Comparison of ENCODE assay signal across 15 cellular contexts in genomic region chr6:4599924-4600323, GRCh38.
A peak's percentile ranks its signal among the peaks of the same experiment; 100 is the strongest.
DNase-seq lines count a peak whose midpoint lies in the region; ATAC-seq and TF ChIP-seq lines count a peak whose summit lies in the region.
"Had no signal": no experiment of that assay in that cellular context is flagged by ENCODE, and none has a peak within 500 bp of the region (broad histone marks: within the 10 kb centered on the region; RNA-seq: fewer than 3 reads in every experiment).

No MANE protein-coding gene starts in this region.

- H3K4me1 ChIP-seq in SK-N-SH (ENCODE audit: control insufficient read depth in 1 of 2, insufficient read depth in 2 of 2, low read depth in 1 of 2, low read length in 1 of 2) = peaks cover 0 to 7% of the 10 kb centered on the region in 2 experiments; a peak in 2 of 4 replicates
- peaks cover 10% of the 10 kb centered on the region for H3K4me1 ChIP-seq in fibroblast of lung (ENCODE audit: control insufficient read depth, extremely low read depth, insufficient read depth, low read length)

- H3K79me2 ChIP-seq in SK-N-SH (ENCODE audit: insufficient read depth) = no peaks in the 10 kb centered on the region; the same call in 1 of the 2 replicates
- H3K79me2 ChIP-seq in fibroblast of lung (ENCODE audit: control insufficient read depth, insufficient read depth, low read length) = no peaks in the 10 kb centered on the region

- H2AFZ ChIP-seq in SK-N-SH (ENCODE audit: low read depth) (no peak overlapping the region), fibroblast of lung (ENCODE audit: low read length) (no peak overlapping the region)

- H3K9me3 ChIP-seq in SK-N-SH = no peaks in the 10 kb centered on the region
- H3K9me3 ChIP-seq in fibroblast of lung (ENCODE audit: control insufficient read depth, insufficient read depth, low read depth, low read length) = no peaks in the 10 kb centered on the region

- TF ChIP-seq RAD21 in SK-N-SH (IDR thresholded peaks at IDR 0.05; ENCODE audit: low read length) = no peak

- 48% methylated on average over 2 of the region's 2 CpGs for WGBS in SK-N-SH (ENCODE audit: low lambda C conversion rate)

- CTCF ChIA-PET in SK-N-SH (lab: Yijun Ruan, JAX) = no interaction called here

- POLR2A ChIA-PET in SK-N-SH (lab: Yijun Ruan, JAX) = no interaction called here

- no peaks in the 10 kb centered on the region for H3K9me2 ChIP-seq in SK-N-SH

- DNase-seq in HFF-Myc (ENCODE audit: extremely low read depth, low read depth) (peak; percentile 46), SK-N-SH (no peak), fibroblast of lung (ENCODE audit: low read depth in 2 of 2) (peak; percentile 65 to 93), non-pigmented ciliary epithelial cell (ENCODE audit: low read depth) (peak; percentile 88), middle frontal gyrus (ENCODE audit: extremely low spot score, low spot score) (no peak), DMS 273 treated with DMSO at 0.1 percent for 48 hours (lab: John Stamatoyannopoulos, UW) (no peak)
- DNase-seq: amniotic stem cell; GOT3; naive thymus-derived CD8-positive, alpha-beta T cell; NCI-H1436 treated with DMSO at 0.1 percent for 48 hours; NCI-H526 treated with DMSO at 0.1 percent for 48 hours; small intestine; WERI-Rb-1 had no signal

- TF ChIP-seq CTCF in HFF-Myc (IDR thresholded peaks at IDR 0.05; ENCODE audit: low read depth, low read length, missing control alignments) (no peak), SK-N-SH (IDR thresholded peaks at IDR 0.05) (no peak), fibroblast of lung (conservative IDR thresholded peaks at IDR 0.05 in 1 of 2, IDR thresholded peaks at IDR 0.05 in 1 of 2; ENCODE audit: low read depth in 1 of 2, low read length in 2 of 2) (no peak)

- H3F3A ChIP-seq in SK-N-SH (replicated peaks; ENCODE audit: insufficient read depth) = peaks cover 14% of the 10 kb centered on the region

- H3K9ac ChIP-seq in SK-N-SH = no peak overlapping the region
- H3K9ac ChIP-seq in fibroblast of lung (ENCODE audit: insufficient read depth, low read length) = no peak overlapping the region

- ATAC-seq in HG03432 (IDR thresholded peaks at IDR 0.05; ENCODE audit: unreplicated experiment) = no peak
- ATAC-seq: GM12878; naive thymus-derived CD8-positive, alpha-beta T cell had no signal

- H3K27ac ChIP-seq in SK-N-SH (ENCODE audit: low read depth in 2 of 2, low read length in 1 of 2) (peak overlapping the region in 1 of 2 experiments; percentile 27; a peak in 1 of 4 replicates), fibroblast of lung (ENCODE audit: insufficient read depth, low read length) (no peak overlapping the region)
- H3K27ac ChIP-seq: WERI-Rb-1 had no signal

- H3K27me3 ChIP-seq in SK-N-SH (ENCODE audit: insufficient read depth) (no peaks in the 10 kb centered on the region; the same call in 1 of the 2 replicates), fibroblast of lung (ENCODE audit: control insufficient read depth, insufficient read depth, low read length) (no peaks in the 10 kb centered on the region)

- H3K4me2 ChIP-seq in SK-N-SH = no peak overlapping the region
- no peak overlapping the region for H3K4me2 ChIP-seq in fibroblast of lung (ENCODE audit: extremely low read depth, insufficient read depth, low read length)

- TF ChIP-seq EP300 in SK-N-SH (IDR thresholded peaks at IDR 0.05; ENCODE audit: borderline replicate concordance in 1 of 2, low read depth in 1 of 2, low read length in 1 of 2) = peak in 1 of 2 experiments; percentile 70; a peak in 1 of 4 replicates

- no peak overlapping the region for H3K4me3 ChIP-seq in HFF-Myc (replicated peaks; ENCODE audit: low read depth, low read length)
- H3K4me3 ChIP-seq in SK-N-SH (ENCODE audit: low read depth in 2 of 2, low read length in 1 of 2) = no peak overlapping the region
- no peak overlapping the region for H3K4me3 ChIP-seq in fibroblast of lung (replicated peaks in 1 of 4; ENCODE audit: control extremely low read depth in 1 of 4, insufficient read depth in 1 of 4, low read depth in 3 of 4, low read length in 4 of 4)
- H3K4me3 ChIP-seq: GM12878 had no signal

- H4K20me1 ChIP-seq in SK-N-SH (ENCODE audit: insufficient read depth) (no peaks in the 10 kb centered on the region), fibroblast of lung (ENCODE audit: control insufficient read depth, extremely low read depth, insufficient read depth, low read length) (no peaks in the 10 kb centered on the region)

- H3K36me3 ChIP-seq in SK-N-SH (replicated peaks in 1 of 2; ENCODE audit: control insufficient read depth in 1 of 2, insufficient read depth in 2 of 2, low read length in 1 of 2) (no peaks in the 10 kb centered on the region), fibroblast of lung (ENCODE audit: control insufficient read depth, insufficient read depth, low read length) (no peaks in the 10 kb centered on the region)
- H3K36me3 ChIP-seq: WERI-Rb-1 had no signal

TF ChIP-seq in SK-N-SH, 30 proteins besides CTCF, POLR2A, EP300 and RAD21:
- TF ChIP-seq JUND (IDR thresholded peaks at IDR 0.05) (peak; percentile 77), FOXM1 (IDR thresholded peaks at IDR 0.05; ENCODE audit: low read depth) (no peak), ELF1 (IDR thresholded peaks at IDR 0.05) (no peak), MXI1 (IDR thresholded peaks at IDR 0.05; ENCODE audit: low read depth, low read length) (no peak), TCF12 (IDR thresholded peaks at IDR 0.05) (peak; percentile 95), RXRA (IDR thresholded peaks at IDR 0.05; ENCODE audit: borderline replicate concordance, low read depth) (peak; percentile 89; the same call in 1 of the 2 replicates), TAF1 (IDR thresholded peaks at IDR 0.05; ENCODE audit: borderline replicate concordance, low read depth, low read length) (no peak), TEAD4 (IDR thresholded peaks at IDR 0.05; ENCODE audit: borderline replicate concordance, insufficient read depth) (peak; percentile 19; the same call in 1 of the 2 replicates), EZH2phosphoT487 (IDR thresholded peaks at IDR 0.05; ENCODE audit: borderline replicate concordance, low read depth) (no peak), GABPA (IDR thresholded peaks at IDR 0.05; ENCODE audit: low read depth) (no peak), FOSL2 (IDR thresholded peaks at IDR 0.05; ENCODE audit: borderline replicate concordance, low read depth) (peak; percentile 66), PBX3 (IDR thresholded peaks at IDR 0.05) (peak; percentile 78), POLR2AphosphoS5 (IDR thresholded peaks at IDR 0.05; ENCODE audit: low read depth, low read length) (peak; percentile 48; the same call in 1 of the 2 replicates), SMC3 (IDR thresholded peaks at IDR 0.05; ENCODE audit: low read depth, low read length) (no peak), NFIC (IDR thresholded peaks at IDR 0.05; ENCODE audit: borderline replicate concordance) (peak; percentile 65)

Comparison
In these comparisons a context has a peak if more than half of its experiments do, and no peak if none do; other contexts are left out.
1. DNase-seq: peak in HFF-Myc (single experiment), fibroblast of lung (2 of 2) and non-pigmented ciliary epithelial cell (single experiment); none in SK-N-SH (single experiment), middle frontal gyrus (single experiment) and DMS 273 treated with DMSO at 0.1 percent for 48 hours (single experiment).